12 cellular contexts compared by ENCODE assay signal in genomic region chr9:108056083-108056804, GRCh38.
DNase-seq lines count a peak whose midpoint lies in the region; ATAC-seq and TF ChIP-seq lines count a peak whose summit lies in the region.
"Had no signal": no experiment of that assay in that cellular context is flagged by ENCODE, and none has a peak within 500 bp of the region (broad histone marks: within the 10 kb centered on the region; RNA-seq: fewer than 3 reads in every experiment).

No MANE protein-coding gene starts in this region.

- TF ChIP-seq POLR2A in gastrocnemius medialis (IDR thresholded peaks at IDR 0.05), result no peak

- peaks cover 5% of the 10 kb centered on the region; the same call in 1 of the 2 replicates for H3K27me3 Mint-ChIP-seq in HFFc6 (ENCODE audit: insufficient read depth)
- H3K27me3 Mint-ChIP-seq in naive thymus-derived CD8-positive, alpha-beta T cell, result peaks cover 0 to 16% (median 2%) of the 10 kb centered on the region in 5 donors

- DNase-seq in HFFc6 (peak; percentile 57), SJSA1 (ENCODE audit: low read depth in 1 of 2, low spot score in 2 of 2) (peak in 1 of 2 experiments; percentile 38), fibroblast of gingiva (ENCODE audit: low read depth) (peak; percentile 21), gastrocnemius medialis (no peak), omental fat pad (ENCODE audit: low spot score) (no peak)
- DNase-seq in naive thymus-derived CD8-positive, alpha-beta T cell, result no peak
- DNase-seq: Calu3 had no signal

- ATAC-seq in gastrocnemius medialis (no peak), omental fat pad (ENCODE audit: low FRiP score) (no peak), HG03196 (IDR thresholded peaks at IDR 0.05; ENCODE audit: unreplicated experiment) (no peak), HG03045 (IDR thresholded peaks at IDR 0.05; ENCODE audit: unreplicated experiment) (no peak)
- ATAC-seq in naive thymus-derived CD8-positive, alpha-beta T cell, result no peak
- ATAC-seq: activated CD4-positive, CD25-positive, alpha-beta regulatory T cell treated with anti-CD3 and anti-CD28 coated beads, Interleukin-2, amount 50 U/mL, for 24 hours had no signal

- H3K36me3 Mint-ChIP-seq in HFFc6 (ENCODE audit: low read depth), result no peaks in the 10 kb centered on the region
- no peaks in the 10 kb centered on the region for H3K36me3 Mint-ChIP-seq in naive thymus-derived CD8-positive, alpha-beta T cell

- H3K9me3 ChIP-seq in SJSA1 (replicated peaks) (no peaks in the 10 kb centered on the region), gastrocnemius medialis (no peaks in the 10 kb centered on the region)

- POLR2A ChIA-PET in naive thymus-derived CD8-positive, alpha-beta T cell (lab: Charles Lee), result no interaction called here

- no peaks in the 10 kb centered on the region for H3K36me3 ChIP-seq in SJSA1
- H3K36me3 ChIP-seq in gastrocnemius medialis, result no peaks in the 10 kb centered on the region

- in situ Hi-C loops in gastrocnemius medialis (cut with MboI; ENCODE audit: low sequenced_read_pairs in 4 of 4), result loop anchor here in 1 of 4 donors (25.0 kb wide), 1 partner anchor 419 kb away; no protein-coding TSS in a partner anchor

- peak overlapping the region; percentile 71 for H3K27ac ChIP-seq in SJSA1
- peak overlapping the region; percentile 4 to 49 (median 42) for H3K27ac ChIP-seq in gastrocnemius medialis
- H3K27ac ChIP-seq: KMS-11, SK-N-MC had no signal

- TF ChIP-seq CTCF in HFFc6 (IDR thresholded peaks at IDR 0.05) (no peak), gastrocnemius medialis (IDR thresholded peaks at IDR 0.05 in 4 of 5, conservative IDR thresholded peaks at IDR 0.05 in 1 of 5) (no peak), omental fat pad (IDR thresholded peaks at IDR 0.05) (no peak)

- peak overlapping the region; percentile 73 for H3K4me3 Mint-ChIP-seq in HFFc6
- H3K4me3 Mint-ChIP-seq in naive thymus-derived CD8-positive, alpha-beta T cell, result no peak overlapping the region

- H3K9me3 Mint-ChIP-seq in HFFc6, result no peaks in the 10 kb centered on the region
- peaks cover 0 to 20% (median 0%) of the 10 kb centered on the region in 9 donors for H3K9me3 Mint-ChIP-seq in naive thymus-derived CD8-positive, alpha-beta T cell

- no peak overlapping the region for H3K4me3 ChIP-seq in SJSA1
- no peak overlapping the region for H3K4me3 ChIP-seq in gastrocnemius medialis
- H3K4me3 ChIP-seq: SK-N-MC had no signal

- intact Hi-C loops in gastrocnemius medialis (cut with DNase I; ENCODE audit: low total_unique reads), result loop anchor here (5.0 to 10.0 kb wide), 2 partner anchors 304 to 509 kb away; no protein-coding TSS in a partner anchor

- peak overlapping the region; percentile 74 for H3K27ac Mint-ChIP-seq in HFFc6
- peak overlapping the region in 1 of 10 donors; percentile 15 for H3K27ac Mint-ChIP-seq in naive thymus-derived CD8-positive, alpha-beta T cell

- H3K4me1 ChIP-seq in SJSA1 (replicated peaks), result peaks cover 26% of the 10 kb centered on the region
- H3K4me1 ChIP-seq in gastrocnemius medialis, result peaks cover 38 to 41% of the 10 kb centered on the region in 2 donors

- H3K27me3 ChIP-seq in SJSA1 (replicated peaks), result no peaks in the 10 kb centered on the region
- no peaks in the 10 kb centered on the region for H3K27me3 ChIP-seq in gastrocnemius medialis

- H3K4me1 Mint-ChIP-seq in HFFc6 (ENCODE audit: low read depth), result peaks cover 71% of the 10 kb centered on the region
- no peaks in the 10 kb centered on the region for H3K4me1 Mint-ChIP-seq in naive thymus-derived CD8-positive, alpha-beta T cell

Comparison
In these comparisons a context has a peak if more than half of its experiments do, and no peak if none do; other contexts are left out.
1. DNase-seq: peak in HFFc6 (single experiment) and fibroblast of gingiva (single experiment); none in gastrocnemius medialis (0 of 2), omental fat pad (single experiment) and naive thymus-derived CD8-positive, alpha-beta T cell (0 of 10).